ENCODE assay signal across 8 cellular contexts in genomic region chr14:105476937-105477658, GRCh38.
DNase-seq lines count a peak whose midpoint lies in the region; ATAC-seq and FAIRE-seq lines count a peak whose summit lies in the region.
"Had no signal": no experiment of that assay in that cellular context is flagged by ENCODE, and none has a peak within 500 bp of the region (broad histone marks: within the 10 kb centered on the region; RNA-seq: fewer than 3 reads in every experiment).

No MANE protein-coding gene starts in this region.

- DNase-seq in activated effector memory CD4-positive, alpha-beta T cell treated with anti-CD3 and anti-CD28 coated beads, Interleukin-2, amount 50 U/mL, for 16 hours: peak; percentile 74
- no peak for DNase-seq in activated effector memory CD4-positive, alpha-beta T cell treated with Interleukin-2 at 50 U/mL for 16 hours
- peak; percentile 58 for DNase-seq in left kidney (ENCODE audit: low read depth, low spot score)
- no peak for DNase-seq in urothelium cell line (ENCODE audit: low spot score)
- DNase-seq: H7; stimulated activated CD4-positive, alpha-beta T cell treated with anti-CD3 and anti-CD28 coated beads, Interleukin-15, amount 100 ng/mL, for 24 hours had no signal

- peak; percentile 75 for FAIRE-seq in urothelium cell line (lab: Jason Lieb, UNC)

- ATAC-seq in HG03432 (IDR thresholded peaks at IDR 0.05; ENCODE audit: unreplicated experiment) (no peak), GM18498 (IDR thresholded peaks at IDR 0.05; ENCODE audit: unreplicated experiment) (no peak)

Comparison
In these comparisons a context has a peak if more than half of its experiments do, and no peak if none do; other contexts are left out.
1. DNase-seq: peak in activated effector memory CD4-positive, alpha-beta T cell treated with anti-CD3 and anti-CD28 coated beads, Interleukin-2, amount 50 U/mL, for 16 hours (single experiment) and left kidney (single experiment); none in activated effector memory CD4-positive, alpha-beta T cell treated with Interleukin-2 at 50 U/mL for 16 hours (single experiment) and urothelium cell line (single experiment).